ENCODE assay signal across 15 cellular contexts in genomic region chr17:60442271-60443201, GRCh38. TPM values are rescaled to one million over a fixed set of nuclear protein-coding genes. Genes with fewer than 3 reads are reported as not detected.
DNase-seq lines count a peak whose midpoint lies in the region; ATAC-seq, FAIRE-seq and TF ChIP-seq lines count a peak whose summit lies in the region.
"Had no signal": no experiment of that assay in that cellular context is flagged by ENCODE, and none has a peak within 500 bp of the region (broad histone marks: within the 10 kb centered on the region; RNA-seq: fewer than 3 reads in every experiment).

No MANE protein-coding gene starts in this region.

- no peaks in the 10 kb centered on the region for H3K9me3 ChIP-seq in SK-N-MC (ENCODE audit: low read depth, low read length)
- H3K9me3 ChIP-seq: Peyer's patch had no signal

- peak; percentile 14 for FAIRE-seq in GM19239 (lab: Jason Lieb, UNC)
- FAIRE-seq: colon had no signal

- H3K27ac ChIP-seq in SK-N-MC: peak overlapping the region; percentile 94
- H3K27ac ChIP-seq: Peyer's patch, WERI-Rb-1 had no signal

- H3K36me3 ChIP-seq in SK-N-MC (ENCODE audit: insufficient read depth, low read length): peaks cover 11% of the 10 kb centered on the region

- peak; percentile 89 for ATAC-seq in sciatic nerve
- ATAC-seq in GM19035 (IDR thresholded peaks at IDR 0.05; ENCODE audit: unreplicated experiment): no peak
- no peak for ATAC-seq in HG03439 (IDR thresholded peaks at IDR 0.05; ENCODE audit: unreplicated experiment)
- no peak for ATAC-seq in stimulated activated naive B cell treated with anti-CD40 and anti-IgM and Interleukin-4, amounts not matched to agents 10 μg/mL and 1 μg/mL and 100 μg/mL, for 72 hours (replicated peaks)

- H3K27me3 Mint-ChIP-seq in stimulated activated naive B cell treated with anti-CD40 and anti-IgM and Interleukin-4, amounts not matched to agents 10 μg/mL and 1 μg/mL and 100 μg/mL, for 72 hours: no peaks in the 10 kb centered on the region

- no peaks in the 10 kb centered on the region for H3K4me1 Mint-ChIP-seq in stimulated activated naive B cell treated with anti-CD40 and anti-IgM and Interleukin-4, amounts not matched to agents 10 μg/mL and 1 μg/mL and 100 μg/mL, for 72 hours

- no peak overlapping the region for H3K4me3 Mint-ChIP-seq in stimulated activated naive B cell treated with anti-CD40 and anti-IgM and Interleukin-4, amounts not matched to agents 10 μg/mL and 1 μg/mL and 100 μg/mL, for 72 hours

- H3K4me3 ChIP-seq in SK-N-MC (peak overlapping the region; percentile 32), fibroblast of villous mesenchyme (ENCODE audit: low read depth, low read length) (no peak overlapping the region)
- H3K4me3 ChIP-seq: Peyer's patch had no signal

- TF ChIP-seq CTCF in fibroblast of villous mesenchyme (IDR thresholded peaks at IDR 0.05; ENCODE audit: insufficient read depth, low read depth, low read length): no peak

- H3K9me3 Mint-ChIP-seq in stimulated activated naive B cell treated with anti-CD40 and anti-IgM and Interleukin-4, amounts not matched to agents 10 μg/mL and 1 μg/mL and 100 μg/mL, for 72 hours: no peaks in the 10 kb centered on the region

- peak overlapping the region; percentile 55 for H3K9ac ChIP-seq in SK-N-MC (ENCODE audit: insufficient read length)

- intact Hi-C loops in sciatic nerve (cut with DNase I): no loop called here

- DNase-seq in GM19239 (ENCODE audit: insufficient read length, low spot score): no peak
- DNase-seq in SK-N-MC (ENCODE audit: low read depth, low spot score): no peak
- peak; percentile 46 for DNase-seq in fibroblast of villous mesenchyme (ENCODE audit: low read depth)
- no peak for DNase-seq in sciatic nerve (ENCODE audit: low spot score)
- DNase-seq in 8988T: no peak
- no peak for DNase-seq in stimulated activated naive B cell treated with anti-CD40 and anti-IgM and Interleukin-4, amounts not matched to agents 10 μg/mL and 1 μg/mL and 100 μg/mL, for 72 hours
- DNase-seq: activated T-cell treated with anti-CD3 and anti-CD28 coated beads, Interleukin-2, amount 50 U/mL, for 48 hours; Calu3; NCI-H1694 treated with DMSO at 0.1 percent for 48 hours; Peyer's patch; stimulated activated CD4-positive, alpha-beta T cell treated with anti-CD3 and anti-CD28 coated beads, Interleukin-12 subunit alpha, Interleukin-12 subunit beta, amount 100 ng/mL, for 4 hours; WERI-Rb-1 had no signal

- peaks cover 3 to 4% of the 10 kb centered on the region in 2 donors for H3K36me3 Mint-ChIP-seq in stimulated activated naive B cell treated with anti-CD40 and anti-IgM and Interleukin-4, amounts not matched to agents 10 μg/mL and 1 μg/mL and 100 μg/mL, for 72 hours

- H3K27ac Mint-ChIP-seq in stimulated activated naive B cell treated with anti-CD40 and anti-IgM and Interleukin-4, amounts not matched to agents 10 μg/mL and 1 μg/mL and 100 μg/mL, for 72 hours: no peak overlapping the region

RNA-seq across cellular contexts. Expression of gene CHCT1, which starts 20.2 kb away (rescaled TPM):
- not detected in 2 replicates for total RNA-seq in fibroblast of villous mesenchyme
- not detected for total RNA-seq in sciatic nerve
- total RNA-seq: Calu3, Peyer's patch had no signal

RNA-seq across cellular contexts. Expression of gene USP32, which starts 50.6 kb away (rescaled TPM):
- 78.9 and 95.4 TPM in 2 replicates for total RNA-seq in fibroblast of villous mesenchyme
- total RNA-seq in sciatic nerve: 90.1 TPM
